1 cellular context compared by ENCODE assay signal in the genomic region with DNA sequence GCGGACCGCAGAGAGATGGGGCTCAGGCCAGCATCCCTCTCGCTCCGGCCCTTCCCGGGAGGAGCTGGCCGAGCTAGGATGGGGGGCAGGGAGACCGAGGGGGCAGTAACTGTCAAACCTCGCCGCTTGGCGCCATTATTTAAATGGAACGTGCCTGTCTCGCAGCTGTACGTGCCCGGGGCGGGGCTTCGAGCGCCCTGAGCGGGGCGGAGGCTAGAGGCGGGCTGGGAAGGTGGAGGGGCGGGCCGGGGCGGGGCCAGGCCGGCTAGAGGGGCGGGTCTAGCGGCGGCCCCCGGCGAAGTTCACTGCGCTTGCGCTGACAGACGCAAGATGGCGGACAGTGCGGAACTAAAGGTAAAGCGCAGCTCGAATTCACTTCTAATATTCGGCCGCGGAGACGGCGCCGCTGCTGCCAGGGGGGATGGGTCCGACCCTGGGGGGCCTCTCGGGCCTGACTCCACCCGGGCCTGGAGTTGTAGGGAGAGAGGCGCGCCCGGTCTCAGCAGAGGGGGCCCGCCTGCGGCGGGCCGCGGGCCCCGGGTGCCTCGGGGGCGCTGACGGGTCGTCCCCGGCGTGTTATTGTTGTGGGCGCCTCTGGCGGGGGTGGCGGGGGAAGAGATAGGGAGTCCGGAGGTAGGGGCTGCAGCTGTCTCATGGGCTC.
A peak's percentile ranks its signal among the peaks of the same experiment; 100 is the strongest.
TF ChIP-seq lines count a peak whose summit lies in the region.

A gene (plus strand): TSS at position 319 of the 661 bp plus-strand sequence. CDS start 12 bp downstream, at position 331.

TF ChIP-seq in HepG2, 621 proteins besides CTCF, POLR2A, EP300 and RAD21 (continued from another document and continues in another):
- TF ChIP-seq, protein P1, sequence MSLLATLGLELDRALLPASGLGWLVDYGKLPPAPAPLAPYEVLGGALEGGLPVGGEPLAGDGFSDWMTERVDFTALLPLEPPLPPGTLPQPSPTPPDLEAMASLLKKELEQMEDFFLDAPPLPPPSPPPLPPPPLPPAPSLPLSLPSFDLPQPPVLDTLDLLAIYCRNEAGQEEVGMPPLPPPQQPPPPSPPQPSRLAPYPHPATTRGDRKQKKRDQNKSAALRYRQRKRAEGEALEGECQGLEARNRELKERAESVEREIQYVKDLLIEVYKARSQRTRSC (CRISPR knock-in tag; IDR thresholded peaks at IDR 0.05; ENCODE audit: low read depth), result no peak
- TF ChIP-seq, protein P2, sequence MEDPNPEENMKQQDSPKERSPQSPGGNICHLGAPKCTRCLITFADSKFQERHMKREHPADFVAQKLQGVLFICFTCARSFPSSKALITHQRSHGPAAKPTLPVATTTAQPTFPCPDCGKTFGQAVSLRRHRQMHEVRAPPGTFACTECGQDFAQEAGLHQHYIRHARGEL (CRISPR knock-in tag; IDR thresholded peaks at IDR 0.05), result no peak
- no peak for TF ChIP-seq RNF2 (conservative IDR thresholded peaks at IDR 0.05; ENCODE audit: low read depth)
- TF ChIP-seq ZNF256 (CRISPR knock-in tag; conservative IDR thresholded peaks at IDR 0.05), result no peak
- no peak for TF ChIP-seq PLRG1 (conservative IDR thresholded peaks at IDR 0.05)
- no peak for TF ChIP-seq ZNF484 (CRISPR knock-in tag; IDR thresholded peaks at IDR 0.05; ENCODE audit: borderline replicate concordance, low read depth)
- no peak for TF ChIP-seq ZNF570 (CRISPR knock-in tag; IDR thresholded peaks at IDR 0.05; ENCODE audit: borderline replicate concordance)
- no peak for TF ChIP-seq ZBTB20 (CRISPR knock-in tag; IDR thresholded peaks at IDR 0.05; ENCODE audit: borderline replicate concordance, low read depth)
- no peak for TF ChIP-seq PPARG (CRISPR knock-in tag; conservative IDR thresholded peaks at IDR 0.05)
- TF ChIP-seq, protein P3, sequence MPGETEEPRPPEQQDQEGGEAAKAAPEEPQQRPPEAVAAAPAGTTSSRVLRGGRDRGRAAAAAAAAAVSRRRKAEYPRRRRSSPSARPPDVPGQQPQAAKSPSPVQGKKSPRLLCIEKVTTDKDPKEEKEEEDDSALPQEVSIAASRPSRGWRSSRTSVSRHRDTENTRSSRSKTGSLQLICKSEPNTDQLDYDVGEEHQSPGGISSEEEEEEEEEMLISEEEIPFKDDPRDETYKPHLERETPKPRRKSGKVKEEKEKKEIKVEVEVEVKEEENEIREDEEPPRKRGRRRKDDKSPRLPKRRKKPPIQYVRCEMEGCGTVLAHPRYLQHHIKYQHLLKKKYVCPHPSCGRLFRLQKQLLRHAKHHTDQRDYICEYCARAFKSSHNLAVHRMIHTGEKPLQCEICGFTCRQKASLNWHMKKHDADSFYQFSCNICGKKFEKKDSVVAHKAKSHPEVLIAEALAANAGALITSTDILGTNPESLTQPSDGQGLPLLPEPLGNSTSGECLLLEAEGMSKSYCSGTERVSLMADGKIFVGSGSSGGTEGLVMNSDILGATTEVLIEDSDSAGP (CRISPR knock-in tag; IDR thresholded peaks at IDR 0.05; ENCODE audit: borderline replicate concordance), result peak; percentile 11
- TF ChIP-seq DR1 (CRISPR knock-in tag; IDR thresholded peaks at IDR 0.05), result peak; percentile 42; the same call in 1 of the 2 replicates
- peak; percentile 55 for TF ChIP-seq TEAD3 (CRISPR knock-in tag; optimal IDR thresholded peaks at IDR 0.05; ENCODE audit: borderline replicate concordance)
- TF ChIP-seq HNRNPH1 (optimal IDR thresholded peaks at IDR 0.05; ENCODE audit: low read depth, low read length), result no peak
- TF ChIP-seq ZNF331 (CRISPR knock-in tag; IDR thresholded peaks at IDR 0.05), result no peak
- no peak for TF ChIP-seq ONECUT2 (CRISPR knock-in tag; IDR thresholded peaks at IDR 0.05)
- TF ChIP-seq, protein P4, sequence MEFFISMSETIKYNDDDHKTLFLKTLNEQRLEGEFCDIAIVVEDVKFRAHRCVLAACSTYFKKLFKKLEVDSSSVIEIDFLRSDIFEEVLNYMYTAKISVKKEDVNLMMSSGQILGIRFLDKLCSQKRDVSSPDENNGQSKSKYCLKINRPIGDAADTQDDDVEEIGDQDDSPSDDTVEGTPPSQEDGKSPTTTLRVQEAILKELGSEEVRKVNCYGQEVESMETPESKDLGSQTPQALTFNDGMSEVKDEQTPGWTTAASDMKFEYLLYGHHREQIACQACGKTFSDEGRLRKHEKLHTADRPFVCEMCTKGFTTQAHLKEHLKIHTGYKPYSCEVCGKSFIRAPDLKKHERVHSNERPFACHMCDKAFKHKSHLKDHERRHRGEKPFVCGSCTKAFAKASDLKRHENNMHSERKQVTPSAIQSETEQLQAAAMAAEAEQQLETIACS (CRISPR knock-in tag; IDR thresholded peaks at IDR 0.05), result no peak
- TF ChIP-seq DNMT1 (CRISPR knock-in tag; IDR thresholded peaks at IDR 0.05), result 0 out of 2 replicates have a peak, but pooled peaks have one; percentile 65
- TF ChIP-seq FIP1L1 (IDR thresholded peaks at IDR 0.05; ENCODE audit: borderline replicate concordance, insufficient read depth, low read depth, low read length), result 0 out of 2 replicates have a peak, but pooled peaks have one; percentile 24
- TF ChIP-seq MLLT10 (CRISPR knock-in tag; IDR thresholded peaks at IDR 0.05), result no peak
- TF ChIP-seq LCORL (IDR thresholded peaks at IDR 0.05), result no peak
- TF ChIP-seq LCORL (CRISPR knock-in tag; IDR thresholded peaks at IDR 0.05), result 0 out of 2 replicates have a peak, but pooled peaks have one; percentile 26
- TF ChIP-seq, protein P5, sequence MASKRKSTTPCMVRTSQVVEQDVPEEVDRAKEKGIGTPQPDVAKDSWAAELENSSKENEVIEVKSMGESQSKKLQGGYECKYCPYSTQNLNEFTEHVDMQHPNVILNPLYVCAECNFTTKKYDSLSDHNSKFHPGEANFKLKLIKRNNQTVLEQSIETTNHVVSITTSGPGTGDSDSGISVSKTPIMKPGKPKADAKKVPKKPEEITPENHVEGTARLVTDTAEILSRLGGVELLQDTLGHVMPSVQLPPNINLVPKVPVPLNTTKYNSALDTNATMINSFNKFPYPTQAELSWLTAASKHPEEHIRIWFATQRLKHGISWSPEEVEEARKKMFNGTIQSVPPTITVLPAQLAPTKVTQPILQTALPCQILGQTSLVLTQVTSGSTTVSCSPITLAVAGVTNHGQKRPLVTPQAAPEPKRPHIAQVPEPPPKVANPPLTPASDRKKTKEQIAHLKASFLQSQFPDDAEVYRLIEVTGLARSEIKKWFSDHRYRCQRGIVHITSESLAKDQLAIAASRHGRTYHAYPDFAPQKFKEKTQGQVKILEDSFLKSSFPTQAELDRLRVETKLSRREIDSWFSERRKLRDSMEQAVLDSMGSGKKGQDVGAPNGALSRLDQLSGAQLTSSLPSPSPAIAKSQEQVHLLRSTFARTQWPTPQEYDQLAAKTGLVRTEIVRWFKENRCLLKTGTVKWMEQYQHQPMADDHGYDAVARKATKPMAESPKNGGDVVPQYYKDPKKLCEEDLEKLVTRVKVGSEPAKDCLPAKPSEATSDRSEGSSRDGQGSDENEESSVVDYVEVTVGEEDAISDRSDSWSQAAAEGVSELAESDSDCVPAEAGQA (IDR thresholded peaks at IDR 0.05; ENCODE audit: low read depth), result no peak
- TF ChIP-seq, protein P5 (CRISPR knock-in tag; IDR thresholded peaks at IDR 0.05; ENCODE audit: borderline replicate concordance), result no peak
- TF ChIP-seq SKI (IDR thresholded peaks at IDR 0.05; ENCODE audit: partially characterized antibody), result no peak
- no peak for TF ChIP-seq ZNF563 (CRISPR knock-in tag; IDR thresholded peaks at IDR 0.05)
- TF ChIP-seq, protein P6, sequence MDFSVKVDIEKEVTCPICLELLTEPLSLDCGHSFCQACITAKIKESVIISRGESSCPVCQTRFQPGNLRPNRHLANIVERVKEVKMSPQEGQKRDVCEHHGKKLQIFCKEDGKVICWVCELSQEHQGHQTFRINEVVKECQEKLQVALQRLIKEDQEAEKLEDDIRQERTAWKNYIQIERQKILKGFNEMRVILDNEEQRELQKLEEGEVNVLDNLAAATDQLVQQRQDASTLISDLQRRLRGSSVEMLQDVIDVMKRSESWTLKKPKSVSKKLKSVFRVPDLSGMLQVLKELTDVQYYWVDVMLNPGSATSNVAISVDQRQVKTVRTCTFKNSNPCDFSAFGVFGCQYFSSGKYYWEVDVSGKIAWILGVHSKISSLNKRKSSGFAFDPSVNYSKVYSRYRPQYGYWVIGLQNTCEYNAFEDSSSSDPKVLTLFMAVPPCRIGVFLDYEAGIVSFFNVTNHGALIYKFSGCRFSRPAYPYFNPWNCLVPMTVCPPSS (IDR thresholded peaks at IDR 0.05), result no peak
- TF ChIP-seq, protein P7, sequence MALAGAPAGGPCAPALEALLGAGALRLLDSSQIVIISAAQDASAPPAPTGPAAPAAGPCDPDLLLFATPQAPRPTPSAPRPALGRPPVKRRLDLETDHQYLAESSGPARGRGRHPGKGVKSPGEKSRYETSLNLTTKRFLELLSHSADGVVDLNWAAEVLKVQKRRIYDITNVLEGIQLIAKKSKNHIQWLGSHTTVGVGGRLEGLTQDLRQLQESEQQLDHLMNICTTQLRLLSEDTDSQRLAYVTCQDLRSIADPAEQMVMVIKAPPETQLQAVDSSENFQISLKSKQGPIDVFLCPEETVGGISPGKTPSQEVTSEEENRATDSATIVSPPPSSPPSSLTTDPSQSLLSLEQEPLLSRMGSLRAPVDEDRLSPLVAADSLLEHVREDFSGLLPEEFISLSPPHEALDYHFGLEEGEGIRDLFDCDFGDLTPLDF (CRISPR knock-in tag; IDR thresholded peaks at IDR 0.05), result peak; percentile 99
- TF ChIP-seq, protein P8, sequence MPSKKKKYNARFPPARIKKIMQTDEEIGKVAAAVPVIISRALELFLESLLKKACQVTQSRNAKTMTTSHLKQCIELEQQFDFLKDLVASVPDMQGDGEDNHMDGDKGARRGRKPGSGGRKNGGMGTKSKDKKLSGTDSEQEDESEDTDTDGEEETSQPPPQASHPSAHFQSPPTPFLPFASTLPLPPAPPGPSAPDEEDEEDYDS (CRISPR knock-in tag; IDR thresholded peaks at IDR 0.05), result peak; percentile 60
- peak; percentile 61; the same call in 1 of the 2 replicates for TF ChIP-seq ZFP36L1 (CRISPR knock-in tag; IDR thresholded peaks at IDR 0.05)
- peak; percentile 96 for TF ChIP-seq SAP130 (CRISPR knock-in tag; IDR thresholded peaks at IDR 0.05; ENCODE audit: low read depth)
- TF ChIP-seq ZNF468 (CRISPR knock-in tag; IDR thresholded peaks at IDR 0.05), result no peak
- TF ChIP-seq ETV5 (CRISPR knock-in tag; IDR thresholded peaks at IDR 0.05; ENCODE audit: borderline replicate concordance), result no peak
- no peak for TF ChIP-seq ZNF33B (CRISPR knock-in tag; IDR thresholded peaks at IDR 0.05)
- TF ChIP-seq RFX5 (IDR thresholded peaks at IDR 0.05; ENCODE audit: low read depth, low read length), result no peak
- no peak for TF ChIP-seq ZNF350 (CRISPR knock-in tag; IDR thresholded peaks at IDR 0.05; ENCODE audit: borderline replicate concordance, low read depth)
- no peak for TF ChIP-seq NFKBIZ (CRISPR knock-in tag; IDR thresholded peaks at IDR 0.05)
- TF ChIP-seq JARID2 (CRISPR knock-in tag; IDR thresholded peaks at IDR 0.05; ENCODE audit: insufficient replicate concordance), result no peak
- TF ChIP-seq, protein P9, sequence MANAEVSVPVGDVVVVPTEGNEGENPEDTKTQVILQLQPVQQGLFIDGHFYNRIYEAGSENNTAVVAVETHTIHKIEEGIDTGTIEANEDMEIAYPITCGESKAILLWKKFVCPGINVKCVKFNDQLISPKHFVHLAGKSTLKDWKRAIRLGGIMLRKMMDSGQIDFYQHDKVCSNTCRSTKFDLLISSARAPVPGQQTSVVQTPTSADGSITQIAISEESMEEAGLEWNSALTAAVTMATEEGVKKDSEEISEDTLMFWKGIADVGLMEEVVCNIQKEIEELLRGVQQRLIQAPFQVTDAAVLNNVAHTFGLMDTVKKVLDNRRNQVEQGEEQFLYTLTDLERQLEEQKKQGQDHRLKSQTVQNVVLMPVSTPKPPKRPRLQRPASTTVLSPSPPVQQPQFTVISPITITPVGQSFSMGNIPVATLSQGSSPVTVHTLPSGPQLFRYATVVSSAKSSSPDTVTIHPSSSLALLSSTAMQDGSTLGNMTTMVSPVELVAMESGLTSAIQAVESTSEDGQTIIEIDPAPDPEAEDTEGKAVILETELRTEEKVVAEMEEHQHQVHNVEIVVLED (CRISPR knock-in tag; IDR thresholded peaks at IDR 0.05; ENCODE audit: borderline replicate concordance), result peak; percentile 98
- no peak for TF ChIP-seq RFXAP (CRISPR knock-in tag; IDR thresholded peaks at IDR 0.05; ENCODE audit: borderline replicate concordance)
- TF ChIP-seq ZFP36 (IDR thresholded peaks at IDR 0.05; ENCODE audit: borderline replicate concordance, low read depth, low read length, partially characterized antibody), result no peak
- TF ChIP-seq RFX1 (IDR thresholded peaks at IDR 0.05), result no peak
- peak; percentile 8; the same call in 1 of the 2 replicates for TF ChIP-seq IRF2 (CRISPR knock-in tag; IDR thresholded peaks at IDR 0.05)
- TF ChIP-seq NR3C1 (CRISPR knock-in tag; IDR thresholded peaks at IDR 0.05), result no peak
- TF ChIP-seq U2AF1 (optimal IDR thresholded peaks at IDR 0.05; ENCODE audit: low read depth, low read length), result no peak
- TF ChIP-seq, protein P10, sequence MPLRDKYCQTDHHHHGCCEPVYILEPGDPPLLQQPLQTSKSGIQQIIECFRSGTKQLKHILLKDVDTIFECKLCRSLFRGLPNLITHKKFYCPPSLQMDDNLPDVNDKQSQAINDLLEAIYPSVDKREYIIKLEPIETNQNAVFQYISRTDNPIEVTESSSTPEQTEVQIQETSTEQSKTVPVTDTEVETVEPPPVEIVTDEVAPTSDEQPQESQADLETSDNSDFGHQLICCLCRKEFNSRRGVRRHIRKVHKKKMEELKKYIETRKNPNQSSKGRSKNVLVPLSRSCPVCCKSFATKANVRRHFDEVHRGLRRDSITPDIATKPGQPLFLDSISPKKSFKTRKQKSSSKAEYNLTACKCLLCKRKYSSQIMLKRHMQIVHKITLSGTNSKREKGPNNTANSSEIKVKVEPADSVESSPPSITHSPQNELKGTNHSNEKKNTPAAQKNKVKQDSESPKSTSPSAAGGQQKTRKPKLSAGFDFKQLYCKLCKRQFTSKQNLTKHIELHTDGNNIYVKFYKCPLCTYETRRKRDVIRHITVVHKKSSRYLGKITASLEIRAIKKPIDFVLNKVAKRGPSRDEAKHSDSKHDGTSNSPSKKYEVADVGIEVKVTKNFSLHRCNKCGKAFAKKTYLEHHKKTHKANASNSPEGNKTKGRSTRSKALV (CRISPR knock-in tag; IDR thresholded peaks at IDR 0.05), result no peak
- TF ChIP-seq JUNB (CRISPR knock-in tag; IDR thresholded peaks at IDR 0.05; ENCODE audit: borderline replicate concordance), result no peak
- no peak for TF ChIP-seq ZNF841 (CRISPR knock-in tag; IDR thresholded peaks at IDR 0.05; ENCODE audit: borderline replicate concordance)
- peak; percentile 11 for TF ChIP-seq TBL1XR1 (IDR thresholded peaks at IDR 0.05; ENCODE audit: borderline replicate concordance, low read length, partially characterized antibody)
- TF ChIP-seq THAP11 (CRISPR knock-in tag; IDR thresholded peaks at IDR 0.05), result no peak; the same call in 1 of the 2 replicates
